In genomic region chr2:240499309-240500301, GRCh38 we compare ENCODE assay signal across 23 cellular contexts. TPM values are rescaled to one million over a fixed set of nuclear protein-coding genes. Genes with fewer than 3 reads are reported as not detected.
DNase-seq lines count a peak whose midpoint lies in the region; ATAC-seq, FAIRE-seq and TF ChIP-seq lines count a peak whose summit lies in the region.
"Had no signal": no experiment of that assay in that cellular context is flagged by ENCODE, and none has a peak within 500 bp of the region (broad histone marks: within the 10 kb centered on the region; RNA-seq: fewer than 3 reads in every experiment).

No MANE protein-coding gene starts in this region.

- FAIRE-seq in kidney (lab: Jason Lieb, UNC) (no peak), GM19239 (lab: Jason Lieb, UNC) (no peak)
- FAIRE-seq: endothelial cell of umbilical vein, islet of Langerhans had no signal

- no peaks in the 10 kb centered on the region for H3K9me3 ChIP-seq in kidney (ENCODE audit: control insufficient read depth in 1 of 2, low read length in 2 of 2)
- H3K9me3 ChIP-seq: adrenal gland, breast epithelium, upper lobe of left lung had no signal

- no peak overlapping the region for H3K9ac ChIP-seq in kidney (ENCODE audit: low read length in 2 of 2)
- H3K9ac ChIP-seq: neural progenitor cell had no signal

- H3K9me3 Mint-ChIP-seq in activated T-cell treated with anti-CD3 and anti-CD28 coated beads, Interleukin-2, amount 50 U/mL, for 24 hours = no peaks in the 10 kb centered on the region
- H3K9me3 Mint-ChIP-seq in activated T-cell treated with anti-CD3 and anti-CD28 coated beads, Interleukin-2, amount 50 U/mL, for 4 hours = no peaks in the 10 kb centered on the region
- H3K9me3 Mint-ChIP-seq: activated CD4-positive, alpha-beta T cell treated with anti-CD3 and anti-CD28 coated beads, Interleukin-2, amount 10 ng/mL, durations not matched to agents 7 days and 5 days; activated T-helper 2 cell treated with anti-CD3 and anti-CD28 coated beads, Interferon-gamma antibody, Interleukin-2, Interleukin-4, amounts not matched to agents 10 μg/mL and 5 μg/mL and 100 μg/mL, durations not matched to agents 14 hours and 24 hours and 36 hours; neural progenitor cell had no signal

- H3K27ac ChIP-seq in kidney (ENCODE audit: low read depth in 2 of 2, low read length in 2 of 2) = no peak overlapping the region
- H3K27ac ChIP-seq: breast epithelium, neural progenitor cell, upper lobe of left lung had no signal

- no peaks in the 10 kb centered on the region for H3K27me3 ChIP-seq in H7 (ENCODE audit: control insufficient read depth, insufficient read depth, low read length)
- H3K27me3 ChIP-seq: adrenal gland, breast epithelium, neural progenitor cell, upper lobe of left lung had no signal

- H3K4me1 Mint-ChIP-seq in activated T-cell treated with anti-CD3 and anti-CD28 coated beads, Interleukin-2, amount 50 U/mL, for 24 hours (ENCODE audit: low read depth) = no peaks in the 10 kb centered on the region
- no peaks in the 10 kb centered on the region for H3K4me1 Mint-ChIP-seq in activated T-cell treated with anti-CD3 and anti-CD28 coated beads, Interleukin-2, amount 50 U/mL, for 4 hours (ENCODE audit: low read depth)
- H3K4me1 Mint-ChIP-seq: activated CD4-positive, alpha-beta T cell treated with anti-CD3 and anti-CD28 coated beads, Interleukin-2, amount 10 ng/mL, durations not matched to agents 7 days and 5 days; GM23338; neural progenitor cell; T-cell had no signal

- no peak overlapping the region for H3K27ac Mint-ChIP-seq in activated T-cell treated with anti-CD3 and anti-CD28 coated beads, Interleukin-2, amount 50 U/mL, for 24 hours
- H3K27ac Mint-ChIP-seq: activated T-helper 2 cell treated with anti-CD3 and anti-CD28 coated beads, Interferon-gamma antibody, Interleukin-2, Interleukin-4, amounts not matched to agents 10 μg/mL and 5 μg/mL and 100 μg/mL, durations not matched to agents 14 hours and 24 hours and 36 hours; dendritic cell treated with granulocyte-macrophage colony-stimulating factor and Interleukin-4, amounts not matched to agents 40 ng/mL and 50 ng/mL, for 4 days; GM23338; neural progenitor cell; stimulated activated naive CD8-positive, alpha-beta T cell treated with anti-CD3 and anti-CD28 coated beads, Interleukin-15, Interleukin-2, amounts not matched to agents 100 ng/mL and 50 ng/mL, for 24 hours; T-cell had no signal

- intact Hi-C loops in kidney (cut with DNase I) = no loop called here
- intact Hi-C loops in sciatic nerve (cut with DNase I) = no loop called here

- ATAC-seq in activated T-cell treated with anti-CD3 and anti-CD28 coated beads, Interleukin-2, amount 50 U/mL, for 4 hours = no peak
- peak; percentile 22 for ATAC-seq in sciatic nerve
- ATAC-seq: GM23338, T-cell had no signal

- DNase-seq in activated T-cell treated with anti-CD3 and anti-CD28 coated beads, Interleukin-2, amount 50 U/mL, for 24 hours = peak; percentile 23
- no peak for DNase-seq in activated T-cell treated with anti-CD3 and anti-CD28 coated beads, Interleukin-2, amount 50 U/mL, for 4 hours
- peak; percentile 41 for DNase-seq in H7
- DNase-seq in kidney = peak; percentile 60
- DNase-seq in sciatic nerve (ENCODE audit: low spot score) = peak; percentile 51
- no peak for DNase-seq in NCI-H2196 treated with DMSO at 0.1 percent for 48 hours (lab: John Stamatoyannopoulos, UW; ENCODE audit: unreplicated experiment)
- no peak for DNase-seq in OCI-M1 (lab: John Stamatoyannopoulos, UW)
- no peak for DNase-seq in GM19239 (ENCODE audit: insufficient read length, low spot score)
- DNase-seq: activated CD4-positive, alpha-beta T cell treated with anti-CD3 and anti-CD28 coated beads, Interleukin-2, amount 10 ng/mL, durations not matched to agents 7 days and 5 days; C1 segment of cervical spinal cord; NCI-H1092; NCI-H524 had no signal

- no peak overlapping the region for H3K4me3 Mint-ChIP-seq in activated T-cell treated with anti-CD3 and anti-CD28 coated beads, Interleukin-2, amount 50 U/mL, for 24 hours
- no peak overlapping the region for H3K4me3 Mint-ChIP-seq in activated T-cell treated with anti-CD3 and anti-CD28 coated beads, Interleukin-2, amount 50 U/mL, for 4 hours
- H3K4me3 Mint-ChIP-seq: activated CD4-positive, alpha-beta T cell treated with anti-CD3 and anti-CD28 coated beads, Interleukin-2, amount 10 ng/mL, durations not matched to agents 7 days and 5 days; dendritic cell treated with granulocyte-macrophage colony-stimulating factor and Interleukin-4, amounts not matched to agents 40 ng/mL and 50 ng/mL, for 4 days; GM23338; neural progenitor cell; stimulated activated naive CD8-positive, alpha-beta T cell treated with anti-CD3 and anti-CD28 coated beads, Interleukin-15, Interleukin-2, amounts not matched to agents 100 ng/mL and 50 ng/mL, for 24 hours; T-cell had no signal

- H3K27me3 Mint-ChIP-seq in activated T-cell treated with anti-CD3 and anti-CD28 coated beads, Interleukin-2, amount 50 U/mL, for 24 hours = no peaks in the 10 kb centered on the region
- no peaks in the 10 kb centered on the region for H3K27me3 Mint-ChIP-seq in activated T-cell treated with anti-CD3 and anti-CD28 coated beads, Interleukin-2, amount 50 U/mL, for 4 hours (ENCODE audit: low read depth)
- H3K27me3 Mint-ChIP-seq: activated CD4-positive, alpha-beta T cell treated with anti-CD3 and anti-CD28 coated beads, Interleukin-2, amount 10 ng/mL, durations not matched to agents 7 days and 5 days; dendritic cell treated with granulocyte-macrophage colony-stimulating factor and Interleukin-4, amounts not matched to agents 40 ng/mL and 50 ng/mL, for 4 days; stimulated activated naive CD8-positive, alpha-beta T cell treated with anti-CD3 and anti-CD28 coated beads, Interleukin-15, Interleukin-2, amounts not matched to agents 100 ng/mL and 50 ng/mL, for 24 hours; T-cell had no signal

- H3K4me1 ChIP-seq in kidney (ENCODE audit: control insufficient read depth in 1 of 2, insufficient read depth in 1 of 2, low read depth in 1 of 2, low read length in 2 of 2) = no peaks in the 10 kb centered on the region
- H3K4me1 ChIP-seq: breast epithelium, neural progenitor cell, upper lobe of left lung had no signal

- peaks cover 64% of the 10 kb centered on the region for H3K36me3 Mint-ChIP-seq in activated T-cell treated with anti-CD3 and anti-CD28 coated beads, Interleukin-2, amount 50 U/mL, for 24 hours (ENCODE audit: low read depth)
- peaks cover 48% of the 10 kb centered on the region for H3K36me3 Mint-ChIP-seq in activated T-cell treated with anti-CD3 and anti-CD28 coated beads, Interleukin-2, amount 50 U/mL, for 4 hours (ENCODE audit: insufficient read depth)

- TF ChIP-seq CTCF in kidney (IDR thresholded peaks at IDR 0.05; ENCODE audit: borderline replicate concordance, extremely low read depth, insufficient read depth) = no peak

- H3K4me3 ChIP-seq in H7 (ENCODE audit: insufficient read depth, low read depth, low read length) (no peak overlapping the region), kidney (ENCODE audit: low read length in 2 of 2) (no peak overlapping the region)
- H3K4me3 ChIP-seq: adrenal gland, breast epithelium, GM23338, neural progenitor cell, upper lobe of left lung had no signal

- H3K36me3 ChIP-seq in H7 (replicated peaks; ENCODE audit: control insufficient read depth, insufficient read depth, low read length) (no peaks in the 10 kb centered on the region), kidney (ENCODE audit: control insufficient read depth in 1 of 2, insufficient read depth in 2 of 2, low read length in 2 of 2) (peaks cover 0 to 4% of the 10 kb centered on the region in 2 donors)
- H3K36me3 ChIP-seq: adrenal gland, breast epithelium, neural progenitor cell had no signal

RNA-seq across cellular contexts. Expression of gene ANKMY1, which starts 58.2 kb away (rescaled TPM):
- 10 to 100 TPM; 15.7 to 17.2 (median 15.8) TPM for total RNA-seq in activated T-cell treated with anti-CD3 and anti-CD28 coated beads, Interleukin-2, amount 50 U/mL, for 4 hours
- 3.6 and 8.9 TPM in 2 replicates for total RNA-seq in H7 (2014; rRNA removed; shearing (Covaris generic))
- 22.1 TPM for total RNA-seq in kidney
- polyA plus RNA-seq in kidney (ENCODE audit: insufficient read depth, low read depth, low replicate concordance) = 3.0 TPM
- 30.7 TPM for total RNA-seq in sciatic nerve

Comparison
In these comparisons a context has a peak if more than half of its experiments do, and no peak if none do; other contexts are left out.
1. DNase-seq: peak in activated T-cell treated with anti-CD3 and anti-CD28 coated beads, Interleukin-2, amount 50 U/mL, for 24 hours (single experiment), H7 (single experiment), kidney (single experiment) and sciatic nerve (single experiment); none in activated T-cell treated with anti-CD3 and anti-CD28 coated beads, Interleukin-2, amount 50 U/mL, for 4 hours (single experiment), NCI-H2196 treated with DMSO at 0.1 percent for 48 hours (single experiment), OCI-M1 (single experiment) and GM19239 (single experiment).